ENCODE assay signal across 26 cellular contexts in genomic region chr7:101983147-101983811, GRCh38.
"Had no signal": no experiment of that assay in that cellular context is flagged by ENCODE, and none has a peak within 500 bp of the region (broad histone marks: within the 10 kb centered on the region; RNA-seq: fewer than 3 reads in every experiment).

No MANE protein-coding gene starts in this region.

- H3K27me3 ChIP-seq: adrenal gland, ascending aorta, brain microvascular endothelial cell, left lung, neural progenitor cell, testis had no signal

- DNase-seq: activated CD4-positive, alpha-beta T cell treated with anti-CD3 and anti-CD28 coated beads for 1 hour; activated CD4-positive, alpha-beta T cell treated with anti-CD3 and anti-CD28 coated beads, Interleukin-2, amount 50 U/mL, for 1 hour; activated CD8-positive, alpha-beta memory T cell treated with anti-CD3 and anti-CD28 coated beads, Interleukin-2, amount 50 U/mL, for 4 hours; activated naive CD4-positive, alpha-beta T cell; activated T-cell treated with anti-CD3 and anti-CD28 coated beads, Interleukin-2, amount 50 U/mL, for 24 hours; adrenal gland; brain microvascular endothelial cell; caudate nucleus; effector CD4-positive, alpha-beta T cell; foreskin melanocyte; hippocampal formation; kidney glomerular epithelial cell; naive thymus-derived CD8-positive, alpha-beta T cell; retina; stimulated activated CD4-positive, alpha-beta T cell treated with anti-CD3 and anti-CD28 coated beads, Interleukin-2, amount 100 ng/mL, for 48 hours; stimulated activated CD8-positive, alpha-beta memory T cell treated with anti-CD3 and anti-CD28 coated beads, Interleukin-4, amount 100 ng/mL, for 48 hours; stimulated activated naive CD4-positive, alpha-beta T cell; testis; WERI-Rb-1 had no signal

- H3K9me3 Mint-ChIP-seq: activated T-cell treated with anti-CD3 and anti-CD28 coated beads, Interleukin-2, amount 50 U/mL, for 24 hours; activated T-helper 17 cell treated with anti-CD3 and anti-CD28 coated beads, Interleukin-2, amount 50 U/mL, for 72 hours; dendritic cell treated with granulocyte-macrophage colony-stimulating factor and Interleukin-4, amounts not matched to agents 40 ng/mL and 50 ng/mL, for 4 days; naive thymus-derived CD8-positive, alpha-beta T cell; neural progenitor cell; type B pancreatic cell had no signal

- H3K27ac Mint-ChIP-seq: activated naive CD8-positive, alpha-beta T cell; activated T-cell treated with anti-CD3 and anti-CD28 coated beads, Interleukin-2, amount 50 U/mL, for 24 hours; activated T-helper 17 cell treated with anti-CD3 and anti-CD28 coated beads, Interleukin-2, amount 50 U/mL, for 72 hours; dendritic cell treated with granulocyte-macrophage colony-stimulating factor and Interleukin-4, amounts not matched to agents 40 ng/mL and 50 ng/mL, for 4 days; neural progenitor cell had no signal

- H3K4me3 ChIP-seq: adrenal gland, ascending aorta, left lung, neural progenitor cell, testis had no signal

- H2AFZ ChIP-seq: neural progenitor cell had no signal

- H3K4me1 ChIP-seq: adrenal gland, testis had no signal

- H3K4me3 Mint-ChIP-seq: activated naive CD8-positive, alpha-beta T cell; activated T-cell treated with anti-CD3 and anti-CD28 coated beads, Interleukin-2, amount 50 U/mL, for 24 hours; activated T-helper 17 cell treated with anti-CD3 and anti-CD28 coated beads, Interleukin-2, amount 50 U/mL, for 72 hours; dendritic cell treated with granulocyte-macrophage colony-stimulating factor and Interleukin-4, amounts not matched to agents 40 ng/mL and 50 ng/mL, for 4 days; neural progenitor cell; type B pancreatic cell had no signal

- H3K27ac ChIP-seq: adrenal gland, ascending aorta, brain microvascular endothelial cell, left lung, neural progenitor cell, testis, WERI-Rb-1 had no signal

- H3K9ac ChIP-seq: neural progenitor cell had no signal

- H3K4me2 ChIP-seq: neural progenitor cell had no signal

- H3K27me3 Mint-ChIP-seq: activated naive CD8-positive, alpha-beta T cell; activated T-cell treated with anti-CD3 and anti-CD28 coated beads, Interleukin-2, amount 50 U/mL, for 24 hours; activated T-helper 17 cell treated with anti-CD3 and anti-CD28 coated beads, Interleukin-2, amount 50 U/mL, for 72 hours; dendritic cell treated with granulocyte-macrophage colony-stimulating factor and Interleukin-4, amounts not matched to agents 40 ng/mL and 50 ng/mL, for 4 days; naive thymus-derived CD8-positive, alpha-beta T cell; type B pancreatic cell had no signal

- H3K4me1 Mint-ChIP-seq: activated T-helper 17 cell treated with anti-CD3 and anti-CD28 coated beads, Interleukin-2, amount 50 U/mL, for 72 hours had no signal

- H3K9me3 ChIP-seq: adrenal gland, ascending aorta, left lung, testis had no signal

- H3K36me3 ChIP-seq: adrenal gland, ascending aorta, brain microvascular endothelial cell, neural progenitor cell, WERI-Rb-1 had no signal

- ATAC-seq: activated T-helper 17 cell treated with anti-CD3 and anti-CD28 coated beads, Interleukin-2, amount 50 U/mL, for 72 hours; left lung; naive thymus-derived CD8-positive, alpha-beta T cell had no signal
